18 cellular contexts compared by ENCODE assay signal in genomic region chrX:43500240-43500639, GRCh38.
"Had no signal": no experiment of that assay in that cellular context is flagged by ENCODE, and none has a peak within 500 bp of the region (broad histone marks: within the 10 kb centered on the region; RNA-seq: fewer than 3 reads in every experiment).

No MANE protein-coding gene starts in this region.

- H3K4me1 ChIP-seq: gastrocnemius medialis, heart left ventricle, lower lobe of right lung, tibial artery had no signal

- H3K36me3 Mint-ChIP-seq: natural killer cell had no signal

- H3K27me3 Mint-ChIP-seq: progenitor cell of endocrine pancreas had no signal

- ATAC-seq: activated CD4-positive, CD25-positive, alpha-beta regulatory T cell treated with anti-CD3 and anti-CD28 coated beads, Interleukin-2, amount 50 U/mL, for 24 hours; activated T-cell treated with anti-CD3 and anti-CD28 coated beads, Interleukin-2, amount 50 U/mL, for 4 hours; gastrocnemius medialis; heart left ventricle; left cardiac atrium; lower lobe of right lung; natural killer cell; stimulated activated naive CD8-positive, alpha-beta T cell treated with anti-CD3 and anti-CD28 coated beads, Interleukin-15, Interleukin-2, amounts not matched to agents 100 U/mL and 50 U/mL, for 24 hours had no signal

- H3K4me1 Mint-ChIP-seq: natural killer cell had no signal

- H3K36me3 ChIP-seq: gastrocnemius medialis, heart left ventricle, lower lobe of right lung, tibial artery had no signal

- H3K9me3 ChIP-seq: gastrocnemius medialis, heart left ventricle, lower lobe of right lung, tibial artery had no signal

- H3K9me3 Mint-ChIP-seq: activated T-cell treated with anti-CD3 and anti-CD28 coated beads, Interleukin-2, amount 50 U/mL, for 4 hours; natural killer cell had no signal

- H3K27ac Mint-ChIP-seq: activated naive CD4-positive, alpha-beta T cell treated with anti-CD3 and anti-CD28 coated beads for 36 hours; natural killer cell; progenitor cell of endocrine pancreas had no signal

- H3K4me3 Mint-ChIP-seq: activated naive CD4-positive, alpha-beta T cell treated with anti-CD3 and anti-CD28 coated beads for 36 hours; activated T-cell treated with anti-CD3 and anti-CD28 coated beads, Interleukin-2, amount 50 U/mL, for 4 hours; natural killer cell had no signal

- H3K27me3 ChIP-seq: gastrocnemius medialis, tibial artery had no signal

- H3K27ac ChIP-seq: gastrocnemius medialis, heart left ventricle, lower lobe of right lung, tibial artery had no signal

- H3K4me3 ChIP-seq: gastrocnemius medialis, heart left ventricle, lower lobe of right lung, tibial artery had no signal

- DNase-seq: activated CD4-positive, alpha-beta T cell treated with anti-CD3 and anti-CD28 coated beads, Interleukin-2, amount 50 U/mL, for 1 hour; activated CD8-positive, alpha-beta memory T cell treated with anti-CD3 and anti-CD28 coated beads, Interleukin-2, amount 50 U/mL, for 4 hours; activated naive CD4-positive, alpha-beta T cell treated with anti-CD3 and anti-CD28 coated beads for 36 hours; activated T-cell treated with anti-CD3 and anti-CD28 coated beads, Interleukin-2, amount 50 U/mL, for 4 hours; cortex of kidney; gastrocnemius medialis; heart left ventricle; left cardiac atrium; lower lobe of right lung; natural killer cell; occipital lobe; stimulated activated CD4-positive, alpha-beta T cell treated with anti-CD3 and anti-CD28 coated beads, Interleukin-12 subunit alpha, Interleukin-12 subunit beta, amount 100 ng/mL, for 4 hours; stimulated activated CD4-positive, alpha-beta T cell treated with anti-CD3 and anti-CD28 coated beads, Interleukin-1b, Interleukin-23, amount 100 ng/mL, for 48 hours; stimulated activated naive CD8-positive, alpha-beta T cell treated with anti-CD3 and anti-CD28 coated beads, Interleukin-15, Interleukin-2, amounts not matched to agents 100 U/mL and 50 U/mL, for 24 hours; substantia nigra; tibial artery had no signal
